1 cellular context compared by ENCODE assay signal in genomic region chr5:41885286-41885685, GRCh38.
TF ChIP-seq lines count a peak whose summit lies in the region.

No MANE protein-coding gene starts in this region.

TF ChIP-seq in GM12878, 131 proteins besides CTCF, POLR2A, EP300 and RAD21 (continued from another document):
- no peak for TF ChIP-seq IRF5 (IDR thresholded peaks at IDR 0.05; ENCODE audit: borderline replicate concordance)
- TF ChIP-seq GABPA (IDR thresholded peaks at IDR 0.05; ENCODE audit: low read depth) = no peak
- no peak for TF ChIP-seq ZBED1 (IDR thresholded peaks at IDR 0.05; ENCODE audit: borderline replicate concordance)
- TF ChIP-seq SMARCA5 (IDR thresholded peaks at IDR 0.05) = no peak
- TF ChIP-seq IKZF1 (conservative IDR thresholded peaks at IDR 0.05) = no peak
- no peak for TF ChIP-seq NFXL1 (IDR thresholded peaks at IDR 0.05; ENCODE audit: borderline replicate concordance)
- TF ChIP-seq IRF4 (IDR thresholded peaks at IDR 0.05; ENCODE audit: low read depth, low read length) = no peak
- no peak for TF ChIP-seq RFX5 (IDR thresholded peaks at IDR 0.05; ENCODE audit: low read depth, low read length)
- TF ChIP-seq RUNX3 (IDR thresholded peaks at IDR 0.05; ENCODE audit: low read length) = no peak
- no peak for TF ChIP-seq REST (IDR thresholded peaks at IDR 0.05; ENCODE audit: low read depth, low read length)
- TF ChIP-seq TARDBP (IDR thresholded peaks at IDR 0.05; ENCODE audit: borderline replicate concordance) = no peak
TF ChIP-seq in GM12878: peak in this region for 0.
